Comparison of ENCODE assay signal across 16 cellular contexts in genomic region chr3:160052385-160053047, GRCh38.
A peak's percentile ranks its signal among the peaks of the same experiment; 100 is the strongest.
DNase-seq lines count a peak whose midpoint lies in the region; FAIRE-seq and TF ChIP-seq lines count a peak whose summit lies in the region.
"Had no signal": no experiment of that assay in that cellular context is flagged by ENCODE, and none has a peak within 500 bp of the region (broad histone marks: within the 10 kb centered on the region; RNA-seq: fewer than 3 reads in every experiment).

No MANE protein-coding gene starts in this region.

- WGBS in SK-N-SH (ENCODE audit: low lambda C conversion rate): 59% methylated on average over 7 of the region's 7 CpGs

- TF ChIP-seq RAD21 in SK-N-SH (IDR thresholded peaks at IDR 0.05; ENCODE audit: low read length): no peak

- H3K4me3 ChIP-seq in AG04450 (ENCODE audit: low read depth, low read length): 0 out of 2 replicates have a peak overlapping the region, but pooled peaks have one; percentile 17
- H3K4me3 ChIP-seq in SK-N-SH (ENCODE audit: low read depth in 2 of 2, low read length in 1 of 2): no peak overlapping the region
- peak overlapping the region; percentile 26 to 29 for H3K4me3 ChIP-seq in muscle layer of colon (ENCODE audit: low read depth in 1 of 2, low read length in 2 of 2)
- H3K4me3 ChIP-seq: lower lobe of right lung had no signal

- H4K20me1 ChIP-seq in SK-N-SH (ENCODE audit: insufficient read depth): no peaks in the 10 kb centered on the region

- in situ Hi-C loops in GM13977 (cut with MboI; ENCODE audit: low pct_unique_long_range_greater_than_20kb, low sequenced_read_pairs, unreplicated experiment): no loop called here

- H3K27ac ChIP-seq in AG04450 (ENCODE audit: low read depth, low read length) (no peak overlapping the region), SK-N-SH (ENCODE audit: low read depth in 2 of 2, low read length in 1 of 2) (no peak overlapping the region; a peak in 1 of 4 replicates), muscle layer of colon (ENCODE audit: low read depth, low read length) (peak overlapping the region; percentile 12)
- H3K27ac ChIP-seq: brain microvascular endothelial cell, lower lobe of right lung, RWPE1 had no signal

- TF ChIP-seq CTCF in AG04450 (IDR thresholded peaks at IDR 0.05; ENCODE audit: low read depth, low read length): no peak
- TF ChIP-seq CTCF in SK-N-SH (IDR thresholded peaks at IDR 0.05): no peak
- TF ChIP-seq CTCF in GM13977 (IDR thresholded peaks at IDR 0.05; ENCODE audit: extremely low read depth, insufficient read depth, missing control alignments): no peak

- H3K9me2 ChIP-seq in SK-N-SH: no peaks in the 10 kb centered on the region

- no peaks in the 10 kb centered on the region for H3K36me3 ChIP-seq in SK-N-SH (replicated peaks in 1 of 2; ENCODE audit: control insufficient read depth in 1 of 2, insufficient read depth in 2 of 2, low read length in 1 of 2)
- H3K36me3 ChIP-seq in muscle layer of colon (ENCODE audit: insufficient read depth, low read length): no peaks in the 10 kb centered on the region
- H3K36me3 ChIP-seq: brain microvascular endothelial cell, lower lobe of right lung had no signal

- H3K4me1 ChIP-seq in SK-N-SH (ENCODE audit: control insufficient read depth in 1 of 2, insufficient read depth in 2 of 2, low read depth in 1 of 2, low read length in 1 of 2) (peaks cover 0 to 17% of the 10 kb centered on the region in 2 experiments; a peak in 2 of 4 replicates), muscle layer of colon (ENCODE audit: insufficient read depth, low read length) (peaks cover 12% of the 10 kb centered on the region)
- H3K4me1 ChIP-seq: lower lobe of right lung had no signal

- no peaks in the 10 kb centered on the region for H3K79me2 ChIP-seq in SK-N-SH (ENCODE audit: insufficient read depth)

- no peak for FAIRE-seq in GM12891 (lab: Jason Lieb, UNC)

- H3K27me3 ChIP-seq in AG04450 (ENCODE audit: control insufficient read depth, insufficient read depth, low read length): no peaks in the 10 kb centered on the region
- no peaks in the 10 kb centered on the region for H3K27me3 ChIP-seq in SK-N-SH (ENCODE audit: insufficient read depth)
- no peaks in the 10 kb centered on the region for H3K27me3 ChIP-seq in muscle layer of colon (ENCODE audit: control insufficient read depth in 1 of 2, insufficient read depth in 2 of 2, low read length in 2 of 2)
- H3K27me3 ChIP-seq: brain microvascular endothelial cell had no signal

- no peak for TF ChIP-seq EP300 in SK-N-SH (IDR thresholded peaks at IDR 0.05; ENCODE audit: borderline replicate concordance in 1 of 2, low read depth in 1 of 2, low read length in 1 of 2)

- no peaks in the 10 kb centered on the region for H3F3A ChIP-seq in SK-N-SH (replicated peaks; ENCODE audit: insufficient read depth)

- H3K9me3 ChIP-seq in AG04450 (ENCODE audit: control insufficient read depth, insufficient read depth, low read length): no peaks in the 10 kb centered on the region
- H3K9me3 ChIP-seq in SK-N-SH: no peaks in the 10 kb centered on the region
- no peaks in the 10 kb centered on the region for H3K9me3 ChIP-seq in muscle layer of colon (ENCODE audit: low read length)
- H3K9me3 ChIP-seq: lower lobe of right lung had no signal

- peak overlapping the region; percentile 82 for H2AFZ ChIP-seq in SK-N-SH (ENCODE audit: low read depth)

- POLR2A ChIA-PET in AG04450 (lab: Yijun Ruan, JAX) (no interaction called here), SK-N-SH (lab: Yijun Ruan, JAX) (no interaction called here)

- TF ChIP-seq POLR2A in GM12891 (IDR thresholded peaks at IDR 0.05; ENCODE audit: low read depth, low read length): no peak

- peak overlapping the region; percentile 56; the same call in 1 of the 2 replicates for H3K4me2 ChIP-seq in SK-N-SH

- CTCF ChIA-PET in AG04450 (lab: Charles Lee) (interaction anchor here (1.0 to 3.4 kb wide), 2 partner anchors 20 to 111 kb away, joined by 3 to 17 read pairs; no protein-coding TSS in a partner anchor), SK-N-SH (lab: Yijun Ruan, JAX) (interaction anchor here (0.5 to 2.8 kb wide), 7 partner anchors 10 to 392 kb away, joined by 3 to 13 read pairs (median 4); no protein-coding TSS in a partner anchor)

- H3K9ac ChIP-seq in SK-N-SH: no peak overlapping the region
- no peak overlapping the region for H3K9ac ChIP-seq in muscle layer of colon (ENCODE audit: low read length)

- no peak for DNase-seq in AG04450 (ENCODE audit: low read depth, low spot score)
- DNase-seq in SK-N-SH: peak; percentile 32
- peak; percentile 29 for DNase-seq in fibroblast of peridontal ligament (ENCODE audit: extremely low read depth)
- no peak for DNase-seq in GM13977 (ENCODE audit: low spot score)
- DNase-seq in GM12891 (ENCODE audit: insufficient read length, low spot score): no peak
- no peak for DNase-seq in activated CD4-positive, alpha-beta T cell treated with anti-CD3 and anti-CD28 coated beads for 1 hour
- no peak for DNase-seq in NCI-H1694 (lab: John Stamatoyannopoulos, UW)
- DNase-seq: activated CD4-positive, alpha-beta T cell treated with anti-CD3 and anti-CD28 coated beads, Interleukin-2, amount 50 U/mL, for 48 hours; brain microvascular endothelial cell; endodermal cell; lower lobe of right lung; NCI-H1436; NCI-H524; trophoblast cell had no signal

TF ChIP-seq in SK-N-SH, 30 proteins besides CTCF, POLR2A, EP300 and RAD21 (continues in another document):
- TF ChIP-seq REST (IDR thresholded peaks at IDR 0.05; ENCODE audit: low read depth, low read length) (no peak), IRF3 (IDR thresholded peaks at IDR 0.05; ENCODE audit: low read depth, low read length) (no peak)

TF ChIP-seq in GM12891, 5 proteins besides CTCF, POLR2A, EP300 and RAD21:
- TF ChIP-seq TAF1 (IDR thresholded peaks at IDR 0.05; ENCODE audit: low read depth, low read length): no peak
- TF ChIP-seq PAX5 (IDR thresholded peaks at IDR 0.05; ENCODE audit: insufficient read depth, low read length, severe bottlenecking): no peak
- TF ChIP-seq POLR2AphosphoS5 (IDR thresholded peaks at IDR 0.05; ENCODE audit: low read depth, low read length): no peak
- no peak for TF ChIP-seq POU2F2 (IDR thresholded peaks at IDR 0.05; ENCODE audit: low read depth, low read length)
- no peak for TF ChIP-seq SPI1 (IDR thresholded peaks at IDR 0.05; ENCODE audit: low read depth, low read length)

Comparison
In these comparisons a context has a peak if more than half of its experiments do, and no peak if none do; other contexts are left out.
1. DNase-seq: peak in SK-N-SH (single experiment) and fibroblast of peridontal ligament (single experiment); none in AG04450 (single experiment), GM13977 (single experiment), GM12891 (single experiment), activated CD4-positive, alpha-beta T cell treated with anti-CD3 and anti-CD28 coated beads for 1 hour (single experiment) and NCI-H1694 (single experiment).
2. H3K4me3 ChIP-seq: peak in AG04450 (single experiment) and muscle layer of colon (2 of 2); none in SK-N-SH (0 of 2).